ENCODE assay signal across 1 cellular context in the genomic region with DNA sequence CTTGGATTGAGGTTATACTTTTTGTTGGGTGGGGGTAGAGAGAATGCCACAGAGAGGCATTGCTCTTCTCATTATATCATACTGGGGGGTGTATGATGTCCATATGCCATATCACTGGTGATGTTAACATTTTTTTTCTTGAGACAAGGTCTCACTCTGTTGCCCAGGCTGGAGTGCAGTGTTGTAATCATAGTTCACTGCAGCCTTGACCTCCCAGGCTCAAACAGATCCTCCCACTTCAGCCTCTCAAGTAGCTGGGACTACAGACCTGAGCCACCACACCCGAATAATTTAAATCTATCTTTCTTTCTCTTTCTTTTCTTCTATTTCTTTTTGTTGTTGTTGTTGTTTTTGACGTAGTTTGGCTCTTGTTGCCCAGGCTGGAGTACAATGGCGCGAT.
TF ChIP-seq lines count a peak whose summit lies in the region.

No MANE protein-coding gene starts in this region.

TF ChIP-seq in K562, 482 proteins besides CTCF, POLR2A, EP300 and RAD21:
- TF ChIP-seq CEBPB (tag; IDR thresholded peaks at IDR 0.05), result 0 out of 2 replicates have a peak, but pooled peaks have one; percentile 6
- no peak for TF ChIP-seq CREB5 (CRISPR knock-in tag; IDR thresholded peaks at IDR 0.05)
- TF ChIP-seq ZNF197 (CRISPR knock-in tag; IDR thresholded peaks at IDR 0.05; ENCODE audit: low read depth), result no peak
- no peak for TF ChIP-seq ZNF76 (CRISPR knock-in tag; IDR thresholded peaks at IDR 0.05; ENCODE audit: borderline replicate concordance)
